2 cellular contexts compared by ENCODE assay signal in genomic region chr6:138964012-138964411, GRCh38.
TF ChIP-seq lines count a peak whose summit lies in the region.

No MANE protein-coding gene starts in this region.

TF ChIP-seq in endothelial cell of umbilical vein, 7 proteins besides CTCF, POLR2A, EP300 and RAD21:
- TF ChIP-seq JUN (IDR thresholded peaks at IDR 0.05; ENCODE audit: borderline replicate concordance, insufficient read depth, insufficient read length, low read depth) (no peak), EZH2 (IDR thresholded peaks at IDR 0.05; ENCODE audit: borderline replicate concordance, low read depth, low read length, severe bottlenecking) (no peak), MAX (IDR thresholded peaks at IDR 0.05; ENCODE audit: insufficient read depth, insufficient read length) (no peak), MYC (IDR thresholded peaks at IDR 0.05; ENCODE audit: low read depth, low read length) (no peak), FOS (IDR thresholded peaks at IDR 0.05; ENCODE audit: borderline replicate concordance, insufficient read depth, low read length) (no peak), POLR2AphosphoS5 (IDR thresholded peaks at IDR 0.05; ENCODE audit: insufficient read depth, low read depth, low read length) (no peak), GATA2 (IDR thresholded peaks at IDR 0.05; ENCODE audit: insufficient read depth, insufficient read length, low read depth, low read length) (no peak)

TF ChIP-seq in HepG2, 621 proteins besides CTCF, POLR2A, EP300 and RAD21:
- TF ChIP-seq HMGXB3 (CRISPR knock-in tag; IDR thresholded peaks at IDR 0.05; ENCODE audit: borderline replicate concordance) (no peak), KAT8 (CRISPR knock-in tag; IDR thresholded peaks at IDR 0.05) (no peak), TRAFD1 (CRISPR knock-in tag; IDR thresholded peaks at IDR 0.05; ENCODE audit: borderline replicate concordance) (no peak), MXD1 (CRISPR knock-in tag; IDR thresholded peaks at IDR 0.05) (no peak), KLF12 (CRISPR knock-in tag; IDR thresholded peaks at IDR 0.05; ENCODE audit: borderline replicate concordance) (no peak), ZNF230 (CRISPR knock-in tag; IDR thresholded peaks at IDR 0.05) (no peak), TEF (CRISPR knock-in tag; IDR thresholded peaks at IDR 0.05) (no peak), ZFY (CRISPR knock-in tag; IDR thresholded peaks at IDR 0.05) (no peak), MEF2D (CRISPR knock-in tag; IDR thresholded peaks at IDR 0.05) (no peak), ZNF24 (IDR thresholded peaks at IDR 0.05) (no peak), MAX (IDR thresholded peaks at IDR 0.05) (no peak), IRF1 (CRISPR knock-in tag; IDR thresholded peaks at IDR 0.05; ENCODE audit: low read depth) (no peak), HNRNPH1 (optimal IDR thresholded peaks at IDR 0.05; ENCODE audit: low read depth, low read length) (no peak), KMT2A (CRISPR knock-in tag; IDR thresholded peaks at IDR 0.05) (no peak), ZNF574 (CRISPR knock-in tag; IDR thresholded peaks at IDR 0.05) (no peak), NONO (IDR thresholded peaks at IDR 0.05) (no peak), NONO (CRISPR knock-in tag; conservative IDR thresholded peaks at IDR 0.05) (no peak), PITX1 (CRISPR knock-in tag; IDR thresholded peaks at IDR 0.05) (no peak), MED8 (CRISPR knock-in tag; IDR thresholded peaks at IDR 0.05; ENCODE audit: insufficient replicate concordance) (no peak), FOXK2 (IDR thresholded peaks at IDR 0.05) (no peak), SP2 (CRISPR knock-in tag; IDR thresholded peaks at IDR 0.05) (no peak)
